ENCODE assay signal across 13 cellular contexts in genomic region chr11:8603696-8604077, GRCh38. TPM values are rescaled to one million over a fixed set of nuclear protein-coding genes. Genes with fewer than 3 reads are reported as not detected.
DNase-seq lines count a peak whose midpoint lies in the region; ATAC-seq and TF ChIP-seq lines count a peak whose summit lies in the region.
"Had no signal": no experiment of that assay in that cellular context is flagged by ENCODE, and none has a peak within 500 bp of the region (broad histone marks: within the 10 kb centered on the region; RNA-seq: fewer than 3 reads in every experiment).

No MANE protein-coding gene starts in this region.

- no TSS peak for BruUV-seq in Panc1 (replicated peaks; lab: Mats Ljungman, UMichigan)

- no peak overlapping the region for H3K27ac Mint-ChIP-seq in activated naive CD4-positive, alpha-beta T cell treated with anti-CD3 and anti-CD28 coated beads for 36 hours
- H3K27ac Mint-ChIP-seq: activated B cell treated with CpG ODN at 0.5 μM for 24 hours; activated T-helper 2 cell treated with anti-CD3 and anti-CD28 coated beads, Interferon-gamma antibody, Interleukin-2, Interleukin-4, amounts not matched to agents 10 μg/mL and 5 μg/mL and 100 μg/mL, durations not matched to agents 14 hours and 24 hours and 36 hours; T-helper 17 cell had no signal

- ATAC-seq in GM19025 (IDR thresholded peaks at IDR 0.05; ENCODE audit: low read depth, unreplicated experiment) = peak; percentile 19
- peak; percentile 15 for ATAC-seq in HG02759 (IDR thresholded peaks at IDR 0.05; ENCODE audit: unreplicated experiment)
- peak; percentile 9; the same call in 1 of the 2 replicates for ATAC-seq in Panc1
- ATAC-seq in GM19023 (IDR thresholded peaks at IDR 0.05; ENCODE audit: unreplicated experiment) = no peak

- TF ChIP-seq CTCF in Panc1 (IDR thresholded peaks at IDR 0.05) (no peak), osteoblast (IDR thresholded peaks at IDR 0.05; ENCODE audit: extremely low read depth, low read depth, low read length) (no peak)

- H3K4me1 ChIP-seq in Panc1 (ENCODE audit: control insufficient read depth, insufficient read depth, low read length) (no peaks in the 10 kb centered on the region), osteoblast (ENCODE audit: insufficient read depth, low read length) (peaks cover 10% of the 10 kb centered on the region)
- H3K4me1 ChIP-seq: BLaER1 had no signal

- intact Hi-C loops in Panc1 (cut with micrococcal nuclease; ENCODE audit: unreplicated experiment) = no loop called here
- intact Hi-C loops in activated naive CD4-positive, alpha-beta T cell treated with anti-CD3 and anti-CD28 coated beads for 36 hours (cut with micrococcal nuclease) = loop anchor here (1.0 kb wide), 2 partner anchors 265 to 356 kb away; no protein-coding TSS in a partner anchor

- H3K79me2 ChIP-seq in osteoblast (ENCODE audit: insufficient read depth, low read length) = no peaks in the 10 kb centered on the region

- no peak overlapping the region for H3K4me2 ChIP-seq in osteoblast (ENCODE audit: insufficient read depth, low read length)
- H3K4me2 ChIP-seq: BLaER1 had no signal

- CTCF ChIA-PET in Panc1 (lab: Charles Lee) = no interaction called here
- CTCF ChIA-PET in activated naive CD4-positive, alpha-beta T cell treated with anti-CD3 and anti-CD28 coated beads for 36 hours (lab: Charles Lee) = interaction anchor here (0.6 to 1.7 kb wide), 6 partner anchors 9 to 520 kb away, joined by 3 to 5 read pairs (median 4); no protein-coding TSS in a partner anchor

- no peak overlapping the region for H3K4me3 Mint-ChIP-seq in activated naive CD4-positive, alpha-beta T cell treated with anti-CD3 and anti-CD28 coated beads for 36 hours
- H3K4me3 Mint-ChIP-seq: activated B cell treated with CpG ODN at 0.5 μM for 24 hours, T-helper 17 cell had no signal

- in situ Hi-C loops in Panc1 (cut with HindIII; ENCODE audit: low pct_unique_long_range_greater_than_20kb, low sequenced_read_pairs) = no loop called here

- no peak overlapping the region for H2AFZ ChIP-seq in osteoblast (ENCODE audit: low read length)

- H4K20me1 ChIP-seq in osteoblast (ENCODE audit: insufficient read depth, low read length) = no peaks in the 10 kb centered on the region
- H4K20me1 ChIP-seq: BLaER1 had no signal

- H3K27me3 ChIP-seq in Panc1 (ENCODE audit: control insufficient read depth, insufficient read depth, low read length) (peaks cover 3% of the 10 kb centered on the region), osteoblast (ENCODE audit: insufficient read depth, low read length) (no peaks in the 10 kb centered on the region)
- H3K27me3 ChIP-seq: BLaER1 had no signal

- H3K27ac ChIP-seq in Panc1 (ENCODE audit: low read length) (no peak overlapping the region), osteoblast (ENCODE audit: low read depth, low read length) (peak overlapping the region; percentile 35)
- H3K27ac ChIP-seq: BLaER1 had no signal

- H3K36me3 Mint-ChIP-seq in activated naive CD4-positive, alpha-beta T cell treated with anti-CD3 and anti-CD28 coated beads for 36 hours (ENCODE audit: low read depth) = no peaks in the 10 kb centered on the region

- H3K4me3 ChIP-seq in Panc1 (ENCODE audit: low read depth in 2 of 2, low read length in 2 of 2) (no peak overlapping the region), osteoblast (ENCODE audit: insufficient read depth, low read length) (no peak overlapping the region)
- H3K4me3 ChIP-seq: BLaER1, K562 had no signal

- DNase-seq in Panc1 (ENCODE audit: low read depth, low spot score) (no peak), osteoblast (ENCODE audit: insufficient read length, low spot score, missing footprints) (no peak), DMS153 (lab: John Stamatoyannopoulos, UW) (no peak), SK-N-DZ (ENCODE audit: low spot score) (no peak)
- no peak for DNase-seq in activated naive CD4-positive, alpha-beta T cell treated with anti-CD3 and anti-CD28 coated beads for 36 hours
- DNase-seq: T-helper 17 cell had no signal

- H3K9me3 Mint-ChIP-seq in activated naive CD4-positive, alpha-beta T cell treated with anti-CD3 and anti-CD28 coated beads for 36 hours = no peaks in the 10 kb centered on the region
- H3K9me3 Mint-ChIP-seq: activated B cell treated with CpG ODN at 0.5 μM for 24 hours; activated T-helper 2 cell treated with anti-CD3 and anti-CD28 coated beads, Interferon-gamma antibody, Interleukin-2, Interleukin-4, amounts not matched to agents 10 μg/mL and 5 μg/mL and 100 μg/mL, durations not matched to agents 14 hours and 24 hours and 36 hours had no signal

- H3K9me3 ChIP-seq in Panc1 (ENCODE audit: control insufficient read depth, insufficient read depth, low read depth, low read length) (no peaks in the 10 kb centered on the region), osteoblast (ENCODE audit: low read depth, low read length) (no peaks in the 10 kb centered on the region)
- H3K9me3 ChIP-seq: BLaER1 had no signal

- H3K36me3 ChIP-seq in Panc1 (ENCODE audit: control insufficient read depth, insufficient read depth, low read length) = no peaks in the 10 kb centered on the region
- no peaks in the 10 kb centered on the region for H3K36me3 ChIP-seq in osteoblast (ENCODE audit: insufficient read depth, low read length)
- H3K36me3 ChIP-seq: BLaER1 had no signal

- no peaks in the 10 kb centered on the region for H3K4me1 Mint-ChIP-seq in activated naive CD4-positive, alpha-beta T cell treated with anti-CD3 and anti-CD28 coated beads for 36 hours (ENCODE audit: low read depth)
- H3K4me1 Mint-ChIP-seq: activated B cell treated with CpG ODN at 0.5 μM for 24 hours, T-helper 17 cell had no signal

- H3K27me3 Mint-ChIP-seq in activated naive CD4-positive, alpha-beta T cell treated with anti-CD3 and anti-CD28 coated beads for 36 hours (ENCODE audit: low read depth) = peaks cover 22% of the 10 kb centered on the region

- POLR2A ChIA-PET in Panc1 (lab: Charles Lee) = no interaction called here

RNA-seq across cellular contexts. Expression of gene STK33, which starts 9.7 kb away (rescaled TPM):
- total RNA-seq in Panc1 (2021; ENCODE audit: unreplicated experiment) = 3.9 TPM
- 1.5 TPM for polyA plus RNA-seq in Panc1 (2012; ENCODE audit: insufficient read length)
- total RNA-seq in osteoblast = 0.72 and 1.2 TPM in 2 replicates
- total RNA-seq in activated naive CD4-positive, alpha-beta T cell treated with anti-CD3 and anti-CD28 coated beads for 36 hours = 1 to 10 TPM in 1 of 2 experiments, under 1 TPM in 1; 0.72 to 1.1 TPM
- 14.6 and 14.9 TPM in 2 replicates for polyA plus RNA-seq in SK-N-DZ (2014; cell fraction: cytosol; rRNA removed)
- polyA plus RNA-seq in SK-N-DZ (2014; cell fraction: nucleus; rRNA removed) = 23.8 and 25.1 TPM in 2 replicates
- total RNA-seq: K562 had no signal
- polyA plus RNA-seq: K562 had no signal
